ENCODE assay signal across 19 cellular contexts in genomic region chr11:88169881-88170280, GRCh38. TPM values are rescaled to one million over a fixed set of nuclear protein-coding genes. Genes with fewer than 3 reads are reported as not detected.
DNase-seq lines count a peak whose midpoint lies in the region; ATAC-seq, FAIRE-seq and TF ChIP-seq lines count a peak whose summit lies in the region.
"Had no signal": no experiment of that assay in that cellular context is flagged by ENCODE, and none has a peak within 500 bp of the region (broad histone marks: within the 10 kb centered on the region; RNA-seq: fewer than 3 reads in every experiment).

No MANE protein-coding gene starts in this region.

- no CpG with 5 or more reads among the region's 4 CpGs for WGBS in trophoblast cell (ENCODE audit: extremely low coverage, insufficient coverage, insufficient read length)

- no peaks in the 10 kb centered on the region for H3K27me3 ChIP-seq in RWPE2 (ENCODE audit: insufficient read depth, poor library complexity, severe bottlenecking)
- H3K27me3 ChIP-seq in trophoblast cell (ENCODE audit: insufficient read depth, low read length) = no peaks in the 10 kb centered on the region
- H3K27me3 ChIP-seq: BLaER1 treated with 17β-estradiol and CSF1 and Interleukin-3, amounts not matched to agents 10 nM and 100 nM had no signal

- H3K36me3 Mint-ChIP-seq in progenitor cell of endocrine pancreas (ENCODE audit: insufficient read depth) = peaks cover 1% of the 10 kb centered on the region
- H3K36me3 Mint-ChIP-seq: CD8-positive, alpha-beta T cell; IgD-negative memory B cell had no signal

- peaks cover 14% of the 10 kb centered on the region for H3K4me1 Mint-ChIP-seq in progenitor cell of endocrine pancreas (ENCODE audit: low read depth)

- H3K4me3 Mint-ChIP-seq in progenitor cell of endocrine pancreas (ENCODE audit: low read depth) = no peak overlapping the region
- H3K4me3 Mint-ChIP-seq: CD8-positive, alpha-beta T cell; HFFc6; IgD-negative memory B cell had no signal

- H2BK12ac ChIP-seq in trophoblast cell (ENCODE audit: low read length) = no peak overlapping the region

- H3K4me1 ChIP-seq in RWPE2 (ENCODE audit: insufficient read depth, poor library complexity, severe bottlenecking) (peaks cover 45% of the 10 kb centered on the region), trophoblast cell (ENCODE audit: control insufficient read depth in 1 of 2, insufficient read depth in 2 of 2, low read length in 2 of 2) (peaks cover 6% of the 10 kb centered on the region in 2 experiments)

- H4K8ac ChIP-seq in trophoblast cell (ENCODE audit: low read depth, low read length) = no peak overlapping the region

- peak; percentile 20 for FAIRE-seq in GM12891 (lab: Jason Lieb, UNC)
- FAIRE-seq in urothelium cell line (lab: Jason Lieb, UNC) = no peak
- FAIRE-seq: HepG2 had no signal

- DNase-seq in GM12891 (ENCODE audit: insufficient read length, low spot score) (no peak), RWPE2 (ENCODE audit: low spot score) (no peak), epithelial cell of prostate (ENCODE audit: low read depth, low spot score) (no peak), trophoblast cell (peak; percentile 19 to 72), progenitor cell of endocrine pancreas (ENCODE audit: low spot score, unreplicated experiment) (no peak), urothelium cell line (ENCODE audit: low spot score) (no peak), activated gamma-delta T cell (lab: John Stamatoyannopoulos, UW) (no peak)
- DNase-seq: 8988T; Calu3; CD8-positive, alpha-beta T cell; DMS79 treated with DMSO at 0.1 percent for 48 hours; GF-D8; GOT3; H7; HFFc6 had no signal

- no peak overlapping the region for H3K27ac Mint-ChIP-seq in progenitor cell of endocrine pancreas
- H3K27ac Mint-ChIP-seq: CD8-positive, alpha-beta T cell; HFFc6; IgD-negative memory B cell had no signal

- H2BK5ac ChIP-seq in trophoblast cell (ENCODE audit: low read depth, low read length, poor library complexity) = no peak overlapping the region

- ATAC-seq in RWPE2 (ENCODE audit: low read depth) = 0 out of 3 replicates have a peak, but pooled peaks have one; percentile 9
- ATAC-seq: CD8-positive, alpha-beta T cell; HCT116; HepG2 had no signal

- no peak overlapping the region for H3K4me2 ChIP-seq in trophoblast cell (ENCODE audit: low read length)
- H3K4me2 ChIP-seq: BLaER1 treated with 17β-estradiol and CSF1 and Interleukin-3, amounts not matched to agents 10 nM and 100 nM had no signal

- TF ChIP-seq CTCF in RWPE2 (IDR thresholded peaks at IDR 0.05; ENCODE audit: poor library complexity, severe bottlenecking) = no peak
- TF ChIP-seq CTCF in progenitor cell of endocrine pancreas (IDR thresholded peaks at IDR 0.05; ENCODE audit: unreplicated experiment) = no peak

- no peaks in the 10 kb centered on the region for H3K79me2 ChIP-seq in trophoblast cell (ENCODE audit: control insufficient read depth, insufficient read depth, low read length, poor library complexity)

- H3K79me1 ChIP-seq in trophoblast cell (ENCODE audit: low read length) = no peaks in the 10 kb centered on the region

- no peak overlapping the region for H4K12ac ChIP-seq in trophoblast cell (ENCODE audit: low read depth, low read length)

- no peaks in the 10 kb centered on the region for H3K9me3 ChIP-seq in RWPE2 (ENCODE audit: severe bottlenecking)
- H3K9me3 ChIP-seq in trophoblast cell (ENCODE audit: insufficient read depth, low read depth, low read length) = no peaks in the 10 kb centered on the region
- H3K9me3 ChIP-seq: BLaER1 treated with 17β-estradiol and CSF1 and Interleukin-3, amounts not matched to agents 10 nM and 100 nM had no signal

- no peak overlapping the region for H3K18ac ChIP-seq in trophoblast cell (ENCODE audit: low read length)

- no peak overlapping the region for H3K9ac ChIP-seq in trophoblast cell (ENCODE audit: low read length)
- H3K9ac ChIP-seq: BLaER1 treated with 17β-estradiol and CSF1 and Interleukin-3, amounts not matched to agents 10 nM and 100 nM had no signal

- no peak for TF ChIP-seq POLR2A in GM12891 (IDR thresholded peaks at IDR 0.05; ENCODE audit: low read depth, low read length)

- H3K4me3 ChIP-seq in RWPE2 (ENCODE audit: severe bottlenecking) = no peak overlapping the region
- H3K4me3 ChIP-seq in trophoblast cell (ENCODE audit: low read depth, low read length) = no peak overlapping the region
- H3K4me3 ChIP-seq: BLaER1 treated with 17β-estradiol and CSF1 and Interleukin-3, amounts not matched to agents 10 nM and 100 nM had no signal

- H3K36me3 ChIP-seq in RWPE2 (ENCODE audit: low read depth) (peaks cover 75% of the 10 kb centered on the region), trophoblast cell (ENCODE audit: control insufficient read depth in 1 of 2, insufficient read depth in 2 of 2, low read length in 2 of 2) (no peaks in the 10 kb centered on the region)
- H3K36me3 ChIP-seq: BLaER1 treated with 17β-estradiol and CSF1 and Interleukin-3, amounts not matched to agents 10 nM and 100 nM had no signal

- H2AFZ ChIP-seq in trophoblast cell (ENCODE audit: insufficient read depth, low read length, poor library complexity) = no peak overlapping the region

- no peak overlapping the region for H2BK120ac ChIP-seq in trophoblast cell (ENCODE audit: insufficient read depth, low read length, poor library complexity)

- H3K4ac ChIP-seq in trophoblast cell (ENCODE audit: low read depth, low read length) = no peak overlapping the region

- no peaks in the 10 kb centered on the region for H3K27me3 Mint-ChIP-seq in progenitor cell of endocrine pancreas

- H4K91ac ChIP-seq in trophoblast cell (ENCODE audit: low read depth, low read length) = no peak overlapping the region

- H3K23ac ChIP-seq in trophoblast cell (ENCODE audit: low read length) = no peak overlapping the region

- no peak overlapping the region for H3K14ac ChIP-seq in trophoblast cell (ENCODE audit: low read length)

- no peaks in the 10 kb centered on the region for H3K9me3 Mint-ChIP-seq in progenitor cell of endocrine pancreas (ENCODE audit: low read depth)
- H3K9me3 Mint-ChIP-seq: CD8-positive, alpha-beta T cell; HFFc6; IgD-negative memory B cell had no signal

- no peak overlapping the region for H2AK5ac ChIP-seq in trophoblast cell (ENCODE audit: low read length)

- H3K27ac ChIP-seq in RWPE2 (ENCODE audit: poor library complexity, severe bottlenecking) (peak overlapping the region; percentile 44), epithelial cell of prostate (peak overlapping the region; percentile 99), trophoblast cell (ENCODE audit: low read depth, low read length) (no peak overlapping the region)
- H3K27ac ChIP-seq: BLaER1 treated with 17β-estradiol and CSF1 and Interleukin-3, amounts not matched to agents 10 nM and 100 nM had no signal

TF ChIP-seq in GM12891, 5 proteins besides CTCF, POLR2A, EP300 and RAD21:
- TF ChIP-seq SPI1 (IDR thresholded peaks at IDR 0.05; ENCODE audit: low read depth, low read length) (no peak), PAX5 (IDR thresholded peaks at IDR 0.05; ENCODE audit: insufficient read depth, low read length, severe bottlenecking) (no peak), POU2F2 (IDR thresholded peaks at IDR 0.05; ENCODE audit: low read depth, low read length) (no peak), TAF1 (IDR thresholded peaks at IDR 0.05; ENCODE audit: low read depth, low read length) (no peak), POLR2AphosphoS5 (IDR thresholded peaks at IDR 0.05; ENCODE audit: low read depth, low read length) (no peak)

RNA-seq across cellular contexts. Expression of gene RAB38, which starts 5.4 kb away (rescaled TPM):
- 5.4 TPM for polyA plus RNA-seq in GM12891 (2012; ENCODE audit: low read depth, missing spikeins)
- 7.9 and 8.4 TPM in 2 replicates for polyA plus RNA-seq in trophoblast cell (2013)
- total RNA-seq in progenitor cell of endocrine pancreas = 14.4 and 15.6 TPM in 2 replicates
- polyA plus RNA-seq: IgD-negative memory B cell had no signal

Comparison
In these comparisons a context has a peak if more than half of its experiments do, and no peak if none do; other contexts are left out.
1. DNase-seq: peak in trophoblast cell (2 of 2); none in GM12891 (single experiment), RWPE2 (single experiment), epithelial cell of prostate (single experiment), progenitor cell of endocrine pancreas (single experiment), urothelium cell line (single experiment) and activated gamma-delta T cell (single experiment).